In the genomic region with DNA sequence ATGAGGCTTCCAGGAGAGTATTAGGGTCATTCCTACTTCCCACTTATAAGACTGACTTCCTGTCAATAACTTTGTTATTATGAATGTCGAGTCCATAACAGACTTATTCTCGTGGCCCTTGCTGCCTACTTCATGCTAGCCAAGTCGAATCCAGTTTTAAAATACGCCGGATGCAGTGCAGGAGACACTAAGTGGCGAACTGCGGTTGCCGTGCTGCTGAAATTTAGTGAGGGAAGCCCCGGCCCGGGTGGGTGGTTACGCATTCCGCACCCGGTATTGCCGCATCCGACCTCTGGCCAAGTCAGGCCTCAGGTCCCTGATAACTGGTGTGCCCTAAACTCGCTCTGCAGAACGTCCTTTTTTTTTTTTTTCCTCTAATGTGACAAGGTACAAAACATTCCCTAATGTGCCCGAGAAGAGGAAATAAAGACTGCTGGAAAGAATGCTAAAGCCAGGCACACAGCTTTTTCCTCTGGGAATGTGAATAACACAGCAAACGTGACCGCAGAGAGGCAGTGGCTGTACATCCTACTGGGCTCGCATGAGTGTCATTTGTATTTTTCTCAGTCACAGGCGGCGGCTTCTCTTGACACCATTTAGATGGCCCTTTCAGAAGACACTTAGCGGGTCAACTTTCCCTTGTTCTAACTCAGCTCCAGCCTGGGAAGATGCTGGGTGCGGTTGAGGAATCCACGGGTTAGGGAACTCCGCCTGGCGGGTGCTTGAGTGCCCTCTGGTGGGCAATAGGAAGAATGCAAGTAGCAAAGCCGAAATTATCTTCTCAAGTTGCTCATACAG, we compare ENCODE assay signal across 8 cellular contexts. TPM values are rescaled to one million over a fixed set of nuclear protein-coding genes. Genes with fewer than 3 reads are reported as not detected.
A peak's percentile ranks its signal among the peaks of the same experiment; 100 is the strongest.
DNase-seq lines count a peak whose midpoint lies in the region; ATAC-seq and TF ChIP-seq lines count a peak whose summit lies in the region.

No MANE protein-coding gene starts in this region.

- DNase-seq in DMS79 treated with DMSO at 0.1 percent for 48 hours (lab: John Stamatoyannopoulos, UW): peak; percentile 31
- DNase-seq in DMS79 (lab: John Stamatoyannopoulos, UW): no peak
- DNase-seq in NOMO-1 (lab: John Stamatoyannopoulos, UW; ENCODE audit: unreplicated experiment in 2 of 2): peak; percentile 5 to 15
- peak; percentile 55 for DNase-seq in fibroblast of the conjunctiva (ENCODE audit: low read depth)
- peak in 1 of 2 donors; percentile 61 for DNase-seq in vagina (ENCODE audit: extremely low spot score in 2 of 2)

- H3K4me1 ChIP-seq in neuron (ENCODE audit: insufficient read depth, low read length) (peaks cover 3% of the 10 kb centered on the region), vagina (peaks cover 5% of the 10 kb centered on the region)

- H3K36me3 Mint-ChIP-seq in activated T-helper 17 cell treated with anti-CD3 and anti-CD28 coated beads, Interleukin-2, amount 50 U/mL, for 72 hours (ENCODE audit: low read depth): no peaks in the 10 kb centered on the region

- H3K4me3 ChIP-seq in neuron (ENCODE audit: low read length) (no peak overlapping the region), vagina (no peak overlapping the region)

- no peak overlapping the region for H3K27ac Mint-ChIP-seq in activated T-helper 17 cell treated with anti-CD3 and anti-CD28 coated beads, Interleukin-2, amount 50 U/mL, for 72 hours

- peak overlapping the region; percentile 68 for H3K27ac ChIP-seq in vagina

- H2AFZ ChIP-seq in neuron (ENCODE audit: low read depth, low read length): peak overlapping the region; percentile 37

- ATAC-seq in HG02884 (IDR thresholded peaks at IDR 0.05; ENCODE audit: unreplicated experiment): peak; percentile 67
- peak; percentile 56 for ATAC-seq in activated T-helper 17 cell treated with anti-CD3 and anti-CD28 coated beads, Interleukin-2, amount 50 U/mL, for 72 hours (replicated peaks)

- peak; percentile 55 to 88 (median 86) for TF ChIP-seq CTCF in vagina (IDR thresholded peaks at IDR 0.05)

- no peak for TF ChIP-seq POLR2A in vagina (IDR thresholded peaks at IDR 0.05)

- intact Hi-C loops in vagina (cut with DNase I): no loop called here

- H3K27me3 ChIP-seq in neuron (ENCODE audit: insufficient read depth, low read length) (no peaks in the 10 kb centered on the region), vagina (no peaks in the 10 kb centered on the region)

- H3K9me3 Mint-ChIP-seq in activated T-helper 17 cell treated with anti-CD3 and anti-CD28 coated beads, Interleukin-2, amount 50 U/mL, for 72 hours: no peaks in the 10 kb centered on the region

- H3K36me3 ChIP-seq in neuron (ENCODE audit: insufficient read depth, low read length) (no peaks in the 10 kb centered on the region), vagina (no peaks in the 10 kb centered on the region)

- no peaks in the 10 kb centered on the region for H3K27me3 Mint-ChIP-seq in activated T-helper 17 cell treated with anti-CD3 and anti-CD28 coated beads, Interleukin-2, amount 50 U/mL, for 72 hours

- H3K9me3 ChIP-seq in neuron (ENCODE audit: low read length): peaks cover 4% of the 10 kb centered on the region
- no peaks in the 10 kb centered on the region for H3K9me3 ChIP-seq in vagina

- H3K4me3 Mint-ChIP-seq in activated T-helper 17 cell treated with anti-CD3 and anti-CD28 coated beads, Interleukin-2, amount 50 U/mL, for 72 hours: peak overlapping the region; percentile 46

- H3K4me1 Mint-ChIP-seq in activated T-helper 17 cell treated with anti-CD3 and anti-CD28 coated beads, Interleukin-2, amount 50 U/mL, for 72 hours: peaks cover 6% of the 10 kb centered on the region

RNA-seq across cellular contexts. Expression of a gene that starts 7.1 kb away (rescaled TPM):
- 10 to 100 TPM; 21.8 to 24.5 TPM for total RNA-seq in activated T-helper 17 cell treated with anti-CD3 and anti-CD28 coated beads, Interleukin-2, amount 50 U/mL, for 72 hours
- total RNA-seq in vagina: 32.2 TPM
